Comparison of ENCODE assay signal across 1 cellular context in genomic region chr19:16222806-16223205, GRCh38.
TF ChIP-seq lines count a peak whose summit lies in the region.

No MANE protein-coding gene starts in this region.

TF ChIP-seq in WTC11, 78 proteins besides CTCF, POLR2A, EP300 and RAD21 (continued from another document):
- no peak for TF ChIP-seq ZBTB43 (CRISPR knock-in tag; IDR thresholded peaks at IDR 0.05)
TF ChIP-seq in WTC11: peak in this region for 0.
